Comparison of ENCODE assay signal across 8 cellular contexts in genomic region chr11:73875380-73875779, GRCh38. TPM values are rescaled to one million over a fixed set of nuclear protein-coding genes. Genes with fewer than 3 reads are reported as not detected.
A peak's percentile ranks its signal among the peaks of the same experiment; 100 is the strongest.
DNase-seq lines count a peak whose midpoint lies in the region; ATAC-seq and TF ChIP-seq lines count a peak whose summit lies in the region.

No MANE protein-coding gene starts in this region.

- TF ChIP-seq CTCF in cardiac fibroblast (IDR thresholded peaks at IDR 0.05; ENCODE audit: low read depth, low read length) = no peak
- no peak for TF ChIP-seq CTCF in GM13976 (IDR thresholded peaks at IDR 0.05; ENCODE audit: borderline replicate concordance, control extremely low read depth, extremely low read depth, insufficient read depth, missing control alignments)

- H3K4me2 ChIP-seq in Karpas-422 (ENCODE audit: low read depth, low read length, poor library complexity, severe bottlenecking) = peak overlapping the region; percentile 90

- peaks cover 17 to 51% (median 40%) of the 10 kb centered on the region in 4 donors for H3K4me1 Mint-ChIP-seq in CD4-positive, CD25-positive, alpha-beta regulatory T cell
- H3K4me1 Mint-ChIP-seq in naive B cell = peaks cover 21 to 52% (median 44%) of the 10 kb centered on the region in 3 donors

- peaks cover 31% of the 10 kb centered on the region for H3K36me3 ChIP-seq in CD4-positive, CD25-positive, alpha-beta regulatory T cell (ENCODE audit: control insufficient read depth, insufficient read depth, low read length)
- peaks cover 33% of the 10 kb centered on the region for H3K36me3 ChIP-seq in Karpas-422 (ENCODE audit: insufficient read depth, low read length)

- H2AFZ ChIP-seq in Karpas-422 (ENCODE audit: low read length) = no peak overlapping the region

- peak overlapping the region; percentile 86 for H3K9ac ChIP-seq in Karpas-422 (ENCODE audit: low read length)

- H3K79me2 ChIP-seq in Karpas-422 (ENCODE audit: low read length) = peaks cover 64% of the 10 kb centered on the region

- in situ Hi-C loops in GM13976 (cut with MboI; ENCODE audit: low sequenced_read_pairs, unreplicated experiment) = no loop called here

- H3K9me2 ChIP-seq in Karpas-422 (replicated peaks; ENCODE audit: insufficient read depth, low read length) = no peaks in the 10 kb centered on the region

- no peaks in the 10 kb centered on the region for H4K20me1 ChIP-seq in Karpas-422 (ENCODE audit: insufficient read depth, low read depth, low read length)

- H3K4me3 Mint-ChIP-seq in CD4-positive, CD25-positive, alpha-beta regulatory T cell = peak overlapping the region; percentile 95 to 100 (median 98)
- H3K4me3 Mint-ChIP-seq in naive B cell = peak overlapping the region; percentile 74 to 100 (median 98)

- DNase-seq in CD4-positive, CD25-positive, alpha-beta regulatory T cell = no peak
- no peak for DNase-seq in Karpas-422
- no peak for DNase-seq in cardiac fibroblast (ENCODE audit: low read depth in 2 of 2)
- no peak for DNase-seq in naive B cell
- DNase-seq in germinal center (ENCODE audit: low spot score) = no peak
- no peak for DNase-seq in GM13976 (ENCODE audit: low spot score)

- H3K4me1 ChIP-seq in CD4-positive, CD25-positive, alpha-beta regulatory T cell (ENCODE audit: control insufficient read depth, insufficient read depth, low read length, poor library complexity, severe bottlenecking) = peaks cover 29% of the 10 kb centered on the region
- peaks cover 27% of the 10 kb centered on the region for H3K4me1 ChIP-seq in Karpas-422 (ENCODE audit: low read length)

- peaks cover 8% of the 10 kb centered on the region for H3K36me3 Mint-ChIP-seq in CD4-positive, CD25-positive, alpha-beta regulatory T cell
- H3K36me3 Mint-ChIP-seq in naive B cell = peaks cover 7 to 8% of the 10 kb centered on the region in 2 donors

- H3K9me3 ChIP-seq in CD4-positive, CD25-positive, alpha-beta regulatory T cell (ENCODE audit: control insufficient read depth in 2 of 2, low read length in 2 of 2) = no peaks in the 10 kb centered on the region
- H3K9me3 ChIP-seq in Karpas-422 (ENCODE audit: low read length) = no peaks in the 10 kb centered on the region

- peak overlapping the region; percentile 94 for H3K4me3 ChIP-seq in CD4-positive, CD25-positive, alpha-beta regulatory T cell (ENCODE audit: low read depth, low read length)
- H3K4me3 ChIP-seq in Karpas-422 (ENCODE audit: low read length) (peak overlapping the region; percentile 97), cardiac fibroblast (replicated peaks in 1 of 2; ENCODE audit: low read depth in 2 of 2, low read length in 2 of 2) (peak overlapping the region; percentile 81 to 94)

- no peaks in the 10 kb centered on the region for H3K27me3 Mint-ChIP-seq in CD4-positive, CD25-positive, alpha-beta regulatory T cell
- no peaks in the 10 kb centered on the region for H3K27me3 Mint-ChIP-seq in naive B cell

- H3K27ac ChIP-seq in CD4-positive, CD25-positive, alpha-beta regulatory T cell (ENCODE audit: insufficient read depth, low read length, poor library complexity, severe bottlenecking) = no peak overlapping the region
- peak overlapping the region; percentile 85 for H3K27ac ChIP-seq in Karpas-422 (ENCODE audit: low read length)

- H3K27ac Mint-ChIP-seq in CD4-positive, CD25-positive, alpha-beta regulatory T cell = peak overlapping the region; percentile 99 to 100 (median 99)
- peak overlapping the region in 5 of 6 donors; percentile 96 to 99 (median 99) for H3K27ac Mint-ChIP-seq in naive B cell

- no peaks in the 10 kb centered on the region for H3K27me3 ChIP-seq in CD4-positive, CD25-positive, alpha-beta regulatory T cell (ENCODE audit: control insufficient read depth, insufficient read depth, low read length)
- no peaks in the 10 kb centered on the region for H3K27me3 ChIP-seq in Karpas-422 (ENCODE audit: low read length)

- H3K9me3 Mint-ChIP-seq in CD4-positive, CD25-positive, alpha-beta regulatory T cell = no peaks in the 10 kb centered on the region
- no peaks in the 10 kb centered on the region for H3K9me3 Mint-ChIP-seq in naive B cell

- ATAC-seq in CD4-positive, CD25-positive, alpha-beta regulatory T cell (ENCODE audit: low read depth in 2 of 2) = no peak
- ATAC-seq in naive B cell (ENCODE audit: low read depth in 2 of 2) = no peak
- no peak for ATAC-seq in GM21515 (IDR thresholded peaks at IDR 0.05; ENCODE audit: unreplicated experiment)
- ATAC-seq in GM19023 (IDR thresholded peaks at IDR 0.05; ENCODE audit: unreplicated experiment) = no peak

RNA-seq across cellular contexts. Expression of gene COA4, which starts 1.3 kb away (rescaled TPM):
- total RNA-seq in CD4-positive, CD25-positive, alpha-beta regulatory T cell = 30.5 TPM
- 10 to 100 TPM; 54.4 to 79.7 (median 69.4) TPM for polyA plus RNA-seq in CD4-positive, CD25-positive, alpha-beta regulatory T cell
- total RNA-seq in Karpas-422 (2014; rRNA removed; shearing (Covaris generic); ENCODE audit: low replicate concordance) = 134 and 207 TPM in 2 replicates
- polyA plus RNA-seq in naive B cell (ENCODE audit: low read depth in 6 of 6) = 10 to 100 TPM; 41.6 to 83.9 (median 65.2) TPM

RNA-seq across cellular contexts. Expression of gene PAAF1, which starts 1.4 kb away (rescaled TPM):
- total RNA-seq in CD4-positive, CD25-positive, alpha-beta regulatory T cell = 13.7 TPM
- polyA plus RNA-seq in CD4-positive, CD25-positive, alpha-beta regulatory T cell = 10 to 100 TPM; 25.4 to 28.2 (median 27.0) TPM
- total RNA-seq in Karpas-422 (2014; rRNA removed; shearing (Covaris generic); ENCODE audit: low replicate concordance) = 24.1 and 36.0 TPM in 2 replicates
- polyA plus RNA-seq in naive B cell (ENCODE audit: low read depth in 6 of 6) = 10 to 100 TPM; 11.5 to 22.5 (median 16.0) TPM
